In the genomic region with DNA sequence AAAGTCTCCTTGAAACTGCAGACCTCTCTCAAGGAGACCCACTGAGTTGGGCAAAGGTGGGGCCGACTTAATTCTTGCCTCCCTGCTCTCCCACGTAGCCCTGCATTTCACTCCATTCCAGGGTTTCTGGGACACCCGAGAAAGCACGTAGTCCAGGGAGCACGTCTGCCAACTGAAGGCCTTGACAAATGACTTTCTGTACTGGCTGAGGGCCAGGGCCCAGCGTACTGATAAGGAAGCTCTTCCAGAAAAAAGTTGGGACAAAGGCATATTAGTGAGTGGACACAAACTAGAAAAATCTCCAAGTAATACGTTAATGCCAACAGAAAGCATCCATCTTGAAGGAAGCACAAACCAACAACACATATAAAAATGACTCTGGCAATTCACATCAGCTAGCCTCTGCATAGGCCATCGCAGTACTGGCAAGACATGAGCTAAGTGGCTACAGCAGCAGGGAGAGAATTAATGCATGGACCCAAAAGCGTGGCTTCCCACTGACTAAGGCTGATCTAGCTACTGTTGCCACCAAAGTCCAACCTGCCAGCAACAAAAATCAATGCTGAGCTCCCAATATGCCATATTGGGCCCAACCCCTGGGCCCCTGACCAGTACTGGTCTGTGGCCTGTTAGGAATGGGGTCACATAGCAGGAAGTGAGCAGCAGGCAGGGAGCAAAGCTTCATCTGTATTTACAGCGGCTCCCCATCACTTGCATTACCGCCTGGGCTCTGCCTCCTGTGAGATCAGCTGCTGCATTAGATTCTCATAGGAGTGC, we compare ENCODE assay signal across 8 cellular contexts. TPM values are rescaled to one million over a fixed set of nuclear protein-coding genes. Genes with fewer than 3 reads are reported as not detected.
A peak's percentile ranks its signal among the peaks of the same experiment; 100 is the strongest.
DNase-seq lines count a peak whose midpoint lies in the region; ATAC-seq, FAIRE-seq and TF ChIP-seq lines count a peak whose summit lies in the region.
"Not testable (repeated sequence)": the region's sequence is repeated elsewhere in the genome, so short reads cannot be mapped to it uniquely, and the experiment has no call there.

No MANE protein-coding gene starts in this region.

- TF ChIP-seq POLR2A in K562 (conservative IDR thresholded peaks at IDR 0.05); testis (IDR thresholded peaks at IDR 0.05): not testable (repeated sequence)

- peak overlapping the region; percentile 78 for H2AFZ ChIP-seq in K562 (ENCODE audit: low read depth, low read length)

- H3K27ac ChIP-seq in K562 (ENCODE audit: extremely low read depth, low read depth, low read length) = not testable (repeated sequence)
- H3K27ac ChIP-seq in heart right ventricle = peak overlapping the region; percentile 25 to 77 (median 60)
- peak overlapping the region; percentile 49 for H3K27ac ChIP-seq in right cardiac atrium (ENCODE audit: low read length)
- peak overlapping the region; percentile 59 to 83 for H3K27ac ChIP-seq in liver (ENCODE audit: low read depth in 1 of 2, low read length in 2 of 2)
- peak overlapping the region in 3 of 4 donors; percentile 62 to 74 (median 63) for H3K27ac ChIP-seq in pancreas
- peak overlapping the region; percentile 31 to 68 for H3K27ac ChIP-seq in testis

- not testable (repeated sequence) for TF ChIP-seq RAD21 in K562 (CRISPR knock-in tag; conservative IDR thresholded peaks at IDR 0.05 in 1 of 2, IDR thresholded peaks at IDR 0.05 in 1 of 2); liver (IDR thresholded peaks at IDR 0.05)

- TF ChIP-seq CTCF in K562 (IDR thresholded peaks at IDR 0.05 in 2 of 3, conservative IDR thresholded peaks at IDR 0.05 in 1 of 3; ENCODE audit: insufficient read depth in 2 of 3, low read depth in 1 of 3, low read length in 3 of 3); fibroblast of the aortic adventitia (IDR thresholded peaks at IDR 0.05; ENCODE audit: insufficient read depth, low read length); heart right ventricle (IDR thresholded peaks at IDR 0.05); liver (IDR thresholded peaks at IDR 0.05; ENCODE audit: low read depth, low read length, missing input control); pancreas (IDR thresholded peaks at IDR 0.05); testis (IDR thresholded peaks at IDR 0.05): not testable (repeated sequence)

- 21% methylated on average over 6 of the region's 11 CpGs for WGBS in K562 (ENCODE audit: insufficient coverage, low coverage, missing lambda C conversion rate)
- WGBS in heart right ventricle, 2 donors = 41 to 51% methylated on average over 6 of the region's 11 CpGs
- WGBS in right cardiac atrium = 42% methylated on average over 6 of the region's 11 CpGs
- WGBS in liver = 35% methylated on average over 6 of the region's 11 CpGs
- WGBS in pancreas, 2 donors = 33 to 41% methylated on average over 6 of the region's 11 CpGs
- 39 to 63% methylated on average over 5 to 9 of the region's 11 CpGs for WGBS in testis, 2 donors

- DNase-seq in GM19239 (ENCODE audit: insufficient read length, low spot score); K562 (ENCODE audit: extremely low read depth in 1 of 4, low spot score in 3 of 4); heart right ventricle; pancreas; testis: not testable (repeated sequence)
- DNase-seq in fibroblast of the aortic adventitia (ENCODE audit: low read depth) (peak; percentile 40), right cardiac atrium (peak in 2 of 3 donors; percentile 46 to 56)

- not testable (repeated sequence) for H3K9me1 ChIP-seq in K562 (ENCODE audit: control insufficient read depth, insufficient read depth, low read length)

- H4K20me1 ChIP-seq in K562 (replicated peaks; ENCODE audit: control insufficient read depth, insufficient read depth, low read length) = not testable (repeated sequence)

- POLR2A ChIA-PET in K562 (lab: Yijun Ruan, JAX) = interaction anchor here (0.6 to 1.3 kb wide), 5 partner anchors 18 to 219 kb away, joined by 3 to 6 read pairs (median 3); a partner anchor contains a TSS

- H3K9me3 ChIP-seq in K562 (replicated peaks; ENCODE audit: control insufficient read depth, insufficient read depth, low read depth, low read length); heart right ventricle; right cardiac atrium (ENCODE audit: control insufficient read depth, low read length); liver (ENCODE audit: control insufficient read depth in 4 of 4, low read length in 3 of 4); pancreas; testis: not testable (repeated sequence)

- not testable (repeated sequence) for H3K36me3 ChIP-seq in K562 (ENCODE audit: control insufficient read depth, insufficient read depth, low read length); heart right ventricle; liver (ENCODE audit: control insufficient read depth in 4 of 4, insufficient read depth in 3 of 4, low read depth in 1 of 4, low read length in 3 of 4); pancreas; testis (ENCODE audit: low read depth, missing control alignments)

- ATAC-seq in K562 = peak; percentile 70
- ATAC-seq in heart right ventricle = peak in 7 of 8 donors; percentile 42 to 70 (median 64)
- peak; percentile 62 to 82 for ATAC-seq in right cardiac atrium
- peak; percentile 77 to 88 (median 79) for ATAC-seq in pancreas

- in situ Hi-C loops in K562 (cut with MboI) = loop anchor here (5.0 kb wide), 1 partner anchor 140 kb away; no protein-coding TSS in a partner anchor

- CTCF ChIA-PET in K562 (lab: Yijun Ruan, JAX; ENCODE audit: low intra/inter-chr PET ratio) = not testable (repeated sequence)

- not testable (repeated sequence) for H3K27me3 ChIP-seq in K562 (ENCODE audit: control insufficient read depth in 2 of 2, insufficient read depth in 2 of 2, low read length in 2 of 2); heart right ventricle; right cardiac atrium (ENCODE audit: control insufficient read depth, insufficient read depth); liver (ENCODE audit: control insufficient read depth in 4 of 4, insufficient read depth in 4 of 4, low read length in 3 of 4); pancreas; testis

- H3K4me1 ChIP-seq in K562 (replicated peaks in 1 of 2; ENCODE audit: control insufficient read depth in 2 of 2, insufficient read depth in 2 of 2, low read length in 2 of 2) = peaks cover 21 to 32% of the 10 kb centered on the region in 2 experiments; a peak in 4 of 5 replicates
- H3K4me1 ChIP-seq in heart right ventricle = peaks cover 0 to 41% (median 19%) of the 10 kb centered on the region in 9 donors
- H3K4me1 ChIP-seq in right cardiac atrium (ENCODE audit: control insufficient read depth, insufficient read depth, low read length) = not testable (repeated sequence)
- H3K4me1 ChIP-seq in liver (ENCODE audit: control insufficient read depth in 4 of 4, insufficient read depth in 4 of 4, low read length in 3 of 4) = peaks cover 10 to 23% (median 15%) of the 10 kb centered on the region in 4 donors
- peaks cover 0 to 20% (median 18%) of the 10 kb centered on the region in 3 donors for H3K4me1 ChIP-seq in pancreas
- H3K4me1 ChIP-seq in testis = peaks cover 14% of the 10 kb centered on the region

- not testable (repeated sequence) for H3K4me3 ChIP-seq in K562; fibroblast of the aortic adventitia (ENCODE audit: low read depth, low read length); heart right ventricle; right cardiac atrium (ENCODE audit: low read length); liver (ENCODE audit: low read depth in 1 of 3, low read length in 3 of 3); pancreas; testis

- intact Hi-C loops in K562 (cut with micrococcal nuclease); heart right ventricle (cut with DNase I); right cardiac atrium (cut with DNase I); pancreas (cut with DNase I); testis (cut with DNase I; ENCODE audit: low total_unique reads): not testable (repeated sequence)

- not testable (repeated sequence) for TF ChIP-seq EP300 in K562 (IDR thresholded peaks at IDR 0.05; ENCODE audit: low read length)

- H3K9ac ChIP-seq in K562 (ENCODE audit: insufficient read depth in 1 of 2, low read depth in 2 of 2, low read length in 2 of 2); liver (ENCODE audit: low read depth in 1 of 2, low read length in 2 of 2): not testable (repeated sequence)

- peak overlapping the region; percentile 39; the same call in 1 of the 2 replicates for H3K4me2 ChIP-seq in K562 (ENCODE audit: insufficient read depth, low read length)

- H3K79me2 ChIP-seq in K562 (ENCODE audit: control insufficient read depth, insufficient read depth, low read length) = not testable (repeated sequence)

- FAIRE-seq in GM19239 (lab: Jason Lieb, UNC) = peak; percentile 28
- FAIRE-seq in K562 (lab: Jason Lieb, UNC) = peak; percentile 95
- not testable (repeated sequence) for FAIRE-seq in pancreas (lab: Jason Lieb, UNC)

- not testable (repeated sequence) for BruUV-seq in K562 (replicated peaks; lab: Mats Ljungman, UMichigan)

RNA-seq across cellular contexts. Expression of a gene that starts 15.4 kb away (rescaled TPM):
- 1.9 and 2.1 TPM in 2 replicates for total RNA-seq in K562 (2011; cell fraction: chromatin; rRNA removed; ENCODE audit: low replicate concordance)
- 0.33 and 0.66 TPM in 2 replicates for total RNA-seq in K562 (2011; cell fraction: nucleolus; rRNA removed)
- 0.95 and 2.0 TPM in 2 replicates for total RNA-seq in K562 (2011; cell fraction: nucleoplasm; rRNA removed)
- total RNA-seq in K562 (2014; rRNA removed) = 0.59 and 1.3 TPM in 2 replicates
- 0.91 and 0.93 TPM in 2 replicates for total RNA-seq in K562 (2014; rRNA removed; fragmentation: Illumina TruSeq; extraction: Trizol)
- total RNA-seq in K562 (2015; rRNA removed; fragmentation: Illumina TruSeq; extraction: Trizol) = 1.7 and 2.2 TPM in 2 replicates
- 1.2 and 1.8 TPM in 2 replicates for total RNA-seq in K562 (2021)
- polyA plus RNA-seq in K562 (2011; rRNA removed) = 3.8 and 6.4 TPM in 2 replicates
- polyA plus RNA-seq in K562 (2011; cell fraction: cytosol; rRNA removed) = 1.4 and 2.9 TPM in 2 replicates
- polyA plus RNA-seq in K562 (2011; cell fraction: nucleus; rRNA removed) = 2.5 and 4.6 TPM in 2 replicates
- polyA plus RNA-seq in K562 (2012) = 2.8 and 5.7 TPM in 2 replicates
- 0.78 and 0.95 TPM in 2 replicates for polyA plus RNA-seq in K562 (2014; fragmentation: Illumina TruSeq; extraction: Trizol)
- polyA plus RNA-seq in K562 (2014; fragmentation: Nextera tagmentation; extraction: Ambion mirVana) = under 1 TPM; 0.80 to 0.91 TPM
- polyA plus RNA-seq in K562 (2014; rRNA removed) = 0.12 and 0.41 TPM in 2 replicates
- 4.3 and 17.2 TPM in 2 replicates for polyA minus RNA-seq in K562 (2011; rRNA and poly(A)+ RNA removed)
- 1.7 and 4.0 TPM in 2 replicates for polyA minus RNA-seq in K562 (2011; cell fraction: cytosol; rRNA and poly(A)+ RNA removed)
- 0.94 and 6.9 TPM in 2 replicates for polyA minus RNA-seq in K562 (2011; cell fraction: nucleus; rRNA and poly(A)+ RNA removed)
- total RNA-seq in fibroblast of the aortic adventitia (ENCODE audit: low replicate concordance) = 6.4 and 7.8 TPM in 2 replicates
- 10 to 100 TPM; 21.6 to 92.4 (median 36.4) TPM for total RNA-seq in heart right ventricle
- polyA plus RNA-seq in heart right ventricle = 10 to 100 TPM; 40.6 to 80.4 TPM
- 10 to 100 TPM; 34.7 to 98.8 (median 56.3) TPM for total RNA-seq in right cardiac atrium
- polyA plus RNA-seq in right cardiac atrium = 72.9 TPM
- total RNA-seq in liver = 10 to 100 TPM in 1 of 2 donors, 1 to 10 TPM in 1; 8.0 to 22.3 TPM
- polyA plus RNA-seq in liver = 10 to 100 TPM; 11.1 to 16.5 TPM
- total RNA-seq in pancreas = 10 to 100 TPM in 2 of 6 donors, 1 to 10 TPM in 4; 5.5 to 22.0 (median 8.7) TPM
- polyA plus RNA-seq in pancreas = 1 to 10 TPM; 2.5 to 9.2 TPM
- total RNA-seq in testis = 10 to 100 TPM; 25.0 to 35.2 TPM
- polyA plus RNA-seq in testis (ENCODE audit: insufficient read depth, low read depth, low replicate concordance) = 18.0 TPM

RNA-seq across cellular contexts. Expression of a gene that starts 19.6 kb away (rescaled TPM):
- 19.4 and 29.9 TPM in 2 replicates for total RNA-seq in K562 (2011; cell fraction: chromatin; rRNA removed; ENCODE audit: low replicate concordance)
- 10.5 and 15.9 TPM in 2 replicates for total RNA-seq in K562 (2011; cell fraction: nucleolus; rRNA removed)
- 31.0 and 39.1 TPM in 2 replicates for total RNA-seq in K562 (2011; cell fraction: nucleoplasm; rRNA removed)
- 50.3 and 50.6 TPM in 2 replicates for total RNA-seq in K562 (2014; rRNA removed)
- total RNA-seq in K562 (2014; rRNA removed; fragmentation: Illumina TruSeq; extraction: Trizol) = 123 and 140 TPM in 2 replicates
- 90.4 and 98.8 TPM in 2 replicates for total RNA-seq in K562 (2015; rRNA removed; fragmentation: Illumina TruSeq; extraction: Trizol)
- 90.2 and 91.2 TPM in 2 replicates for total RNA-seq in K562 (2021)
- polyA plus RNA-seq in K562 (2011; rRNA removed) = 235 and 257 TPM in 2 replicates
- polyA plus RNA-seq in K562 (2011; cell fraction: cytosol; rRNA removed) = 140 and 220 TPM in 2 replicates
- 60.3 and 105 TPM in 2 replicates for polyA plus RNA-seq in K562 (2011; cell fraction: nucleus; rRNA removed)
- 96.4 and 113 TPM in 2 replicates for polyA plus RNA-seq in K562 (2012)
- polyA plus RNA-seq in K562 (2014; fragmentation: Illumina TruSeq; extraction: Trizol) = 143 and 170 TPM in 2 replicates
- polyA plus RNA-seq in K562 (2014; fragmentation: Nextera tagmentation; extraction: Ambion mirVana) = 100 to 1,000 TPM; 146 to 185 TPM
- polyA plus RNA-seq in K562 (2014; rRNA removed) = 99.2 and 105 TPM in 2 replicates
- polyA minus RNA-seq in K562 (2011; rRNA and poly(A)+ RNA removed) = 76.3 and 89.3 TPM in 2 replicates
- 22.1 and 31.3 TPM in 2 replicates for polyA minus RNA-seq in K562 (2011; cell fraction: cytosol; rRNA and poly(A)+ RNA removed)
- polyA minus RNA-seq in K562 (2011; cell fraction: nucleus; rRNA and poly(A)+ RNA removed) = 14.8 and 25.5 TPM in 2 replicates
- 61.5 and 143 TPM in 2 replicates for total RNA-seq in fibroblast of the aortic adventitia (ENCODE audit: low replicate concordance)
- 100 to 1,000 TPM; 249 to 428 (median 312) TPM for total RNA-seq in heart right ventricle
- 100 to 1,000 TPM; 234 to 530 TPM for polyA plus RNA-seq in heart right ventricle
- total RNA-seq in right cardiac atrium = 100 to 1,000 TPM; 262 to 345 (median 281) TPM
- polyA plus RNA-seq in right cardiac atrium = 384 TPM
- total RNA-seq in liver = 10 to 100 TPM; 19.4 to 23.3 TPM
- 10 to 100 TPM; 58.3 to 79.8 TPM for polyA plus RNA-seq in liver
- 10 to 100 TPM; 50.3 to 74.6 (median 70.2) TPM for total RNA-seq in pancreas
- polyA plus RNA-seq in pancreas = 10 to 100 TPM; 75.7 to 88.1 TPM
- 10 to 100 TPM; 65.0 to 71.7 TPM for total RNA-seq in testis
- polyA plus RNA-seq in testis (ENCODE audit: insufficient read depth, low read depth, low replicate concordance) = 104 TPM
